3 cellular contexts compared by ENCODE assay signal in genomic region chr5:167785896-167786295, GRCh38.
TF ChIP-seq lines count a peak whose summit lies in the region.

No MANE protein-coding gene starts in this region.

TF ChIP-seq in IMR-90, 13 proteins besides CTCF, POLR2A, EP300 and RAD21:
- TF ChIP-seq, protein P1, sequence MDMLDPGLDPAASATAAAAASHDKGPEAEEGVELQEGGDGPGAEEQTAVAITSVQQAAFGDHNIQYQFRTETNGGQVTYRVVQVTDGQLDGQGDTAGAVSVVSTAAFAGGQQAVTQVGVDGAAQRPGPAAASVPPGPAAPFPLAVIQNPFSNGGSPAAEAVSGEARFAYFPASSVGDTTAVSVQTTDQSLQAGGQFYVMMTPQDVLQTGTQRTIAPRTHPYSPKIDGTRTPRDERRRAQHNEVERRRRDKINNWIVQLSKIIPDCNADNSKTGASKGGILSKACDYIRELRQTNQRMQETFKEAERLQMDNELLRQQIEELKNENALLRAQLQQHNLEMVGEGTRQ (IDR thresholded peaks at IDR 0.05; ENCODE audit: low read depth, low read length), result no peak
- no peak for TF ChIP-seq RFX5 (IDR thresholded peaks at IDR 0.05; ENCODE audit: low read depth, low read length)
- TF ChIP-seq MAFK (IDR thresholded peaks at IDR 0.05; ENCODE audit: low read depth, low read length), result no peak
- TF ChIP-seq BHLHE40 (IDR thresholded peaks at IDR 0.05; ENCODE audit: low read depth, low read length), result no peak
- no peak for TF ChIP-seq CHD1 (IDR thresholded peaks at IDR 0.05; ENCODE audit: low read depth, low read length)
- TF ChIP-seq FOS (IDR thresholded peaks at IDR 0.05; ENCODE audit: low read depth, low read length), result no peak
- no peak for TF ChIP-seq MXI1 (IDR thresholded peaks at IDR 0.05; ENCODE audit: borderline replicate concordance, low read depth, low read length)
- no peak for TF ChIP-seq RCOR1 (IDR thresholded peaks at IDR 0.05; ENCODE audit: insufficient replicate concordance, low read length)
- no peak for TF ChIP-seq ELK1 (IDR thresholded peaks at IDR 0.05; ENCODE audit: borderline replicate concordance, low read depth, low read length)
- no peak for TF ChIP-seq MAZ (IDR thresholded peaks at IDR 0.05; ENCODE audit: borderline replicate concordance, low read depth, low read length)
- TF ChIP-seq SMC3 (IDR thresholded peaks at IDR 0.05; ENCODE audit: low read depth, low read length), result no peak
- no peak for TF ChIP-seq NFE2L2 (IDR thresholded peaks at IDR 0.05; ENCODE audit: low read depth, low read length)
- no peak for TF ChIP-seq CEBPB (IDR thresholded peaks at IDR 0.05; ENCODE audit: low read depth, low read length)

TF ChIP-seq in SK-N-SH, 30 proteins besides CTCF, POLR2A, EP300 and RAD21:
- TF ChIP-seq PBX3 (IDR thresholded peaks at IDR 0.05), result no peak
- no peak for TF ChIP-seq NRF1 (IDR thresholded peaks at IDR 0.05; ENCODE audit: low read depth, low read length)
- TF ChIP-seq TCF12 (IDR thresholded peaks at IDR 0.05), result no peak
- no peak for TF ChIP-seq MEF2A (IDR thresholded peaks at IDR 0.05; ENCODE audit: borderline replicate concordance, low read depth)
- no peak for TF ChIP-seq FOSL2 (IDR thresholded peaks at IDR 0.05; ENCODE audit: borderline replicate concordance, low read depth)
- TF ChIP-seq REST (IDR thresholded peaks at IDR 0.05; ENCODE audit: low read depth, low read length), result no peak
- TF ChIP-seq, protein P2, sequence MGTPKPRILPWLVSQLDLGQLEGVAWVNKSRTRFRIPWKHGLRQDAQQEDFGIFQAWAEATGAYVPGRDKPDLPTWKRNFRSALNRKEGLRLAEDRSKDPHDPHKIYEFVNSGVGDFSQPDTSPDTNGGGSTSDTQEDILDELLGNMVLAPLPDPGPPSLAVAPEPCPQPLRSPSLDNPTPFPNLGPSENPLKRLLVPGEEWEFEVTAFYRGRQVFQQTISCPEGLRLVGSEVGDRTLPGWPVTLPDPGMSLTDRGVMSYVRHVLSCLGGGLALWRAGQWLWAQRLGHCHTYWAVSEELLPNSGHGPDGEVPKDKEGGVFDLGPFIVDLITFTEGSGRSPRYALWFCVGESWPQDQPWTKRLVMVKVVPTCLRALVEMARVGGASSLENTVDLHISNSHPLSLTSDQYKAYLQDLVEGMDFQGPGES (IDR thresholded peaks at IDR 0.05; ENCODE audit: low read depth, low read length), result no peak
- TF ChIP-seq MXI1 (IDR thresholded peaks at IDR 0.05; ENCODE audit: low read depth, low read length), result no peak
- TF ChIP-seq RFX5 (IDR thresholded peaks at IDR 0.05; ENCODE audit: low read length), result no peak
- TF ChIP-seq TEAD4 (IDR thresholded peaks at IDR 0.05; ENCODE audit: borderline replicate concordance, insufficient read depth), result no peak
- no peak for TF ChIP-seq JUND (IDR thresholded peaks at IDR 0.05)
- TF ChIP-seq, protein P3, sequence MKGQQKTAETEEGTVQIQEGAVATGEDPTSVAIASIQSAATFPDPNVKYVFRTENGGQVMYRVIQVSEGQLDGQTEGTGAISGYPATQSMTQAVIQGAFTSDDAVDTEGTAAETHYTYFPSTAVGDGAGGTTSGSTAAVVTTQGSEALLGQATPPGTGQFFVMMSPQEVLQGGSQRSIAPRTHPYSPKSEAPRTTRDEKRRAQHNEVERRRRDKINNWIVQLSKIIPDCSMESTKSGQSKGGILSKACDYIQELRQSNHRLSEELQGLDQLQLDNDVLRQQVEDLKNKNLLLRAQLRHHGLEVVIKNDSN (IDR thresholded peaks at IDR 0.05; ENCODE audit: borderline replicate concordance, low read depth), result no peak
- no peak for TF ChIP-seq NFIC (IDR thresholded peaks at IDR 0.05; ENCODE audit: borderline replicate concordance)
- TF ChIP-seq SIN3A (IDR thresholded peaks at IDR 0.05; ENCODE audit: borderline replicate concordance, low read depth, low read length), result no peak
- no peak for TF ChIP-seq SMC3 (IDR thresholded peaks at IDR 0.05; ENCODE audit: low read depth, low read length)
- no peak for TF ChIP-seq GABPA (IDR thresholded peaks at IDR 0.05; ENCODE audit: low read depth)
- no peak for TF ChIP-seq EZH2phosphoT487 (IDR thresholded peaks at IDR 0.05; ENCODE audit: borderline replicate concordance, low read depth)
- no peak for TF ChIP-seq FOXJ3 (CRISPR knock-in tag; IDR thresholded peaks at IDR 0.05)
- TF ChIP-seq GATA2 (CRISPR knock-in tag; IDR thresholded peaks at IDR 0.05), result no peak
- no peak for TF ChIP-seq ELF1 (IDR thresholded peaks at IDR 0.05)

TF ChIP-seq in GM12891, 5 proteins besides CTCF, POLR2A, EP300 and RAD21:
- TF ChIP-seq POU2F2 (IDR thresholded peaks at IDR 0.05; ENCODE audit: low read depth, low read length), result no peak
- no peak for TF ChIP-seq SPI1 (IDR thresholded peaks at IDR 0.05; ENCODE audit: low read depth, low read length)
- TF ChIP-seq TAF1 (IDR thresholded peaks at IDR 0.05; ENCODE audit: low read depth, low read length), result no peak
- no peak for TF ChIP-seq PAX5 (IDR thresholded peaks at IDR 0.05; ENCODE audit: insufficient read depth, low read length, severe bottlenecking)
- no peak for TF ChIP-seq POLR2AphosphoS5 (IDR thresholded peaks at IDR 0.05; ENCODE audit: low read depth, low read length)
